ENCODE assay signal across 17 cellular contexts in genomic region chr22:17218341-17218740, GRCh38. TPM values are rescaled to one million over a fixed set of nuclear protein-coding genes. Genes with fewer than 3 reads are reported as not detected.
DNase-seq lines count a peak whose midpoint lies in the region; ATAC-seq and TF ChIP-seq lines count a peak whose summit lies in the region.
"Had no signal": no experiment of that assay in that cellular context is flagged by ENCODE, and none has a peak within 500 bp of the region (broad histone marks: within the 10 kb centered on the region; RNA-seq: fewer than 3 reads in every experiment).

No MANE protein-coding gene starts in this region.

- in situ Hi-C loops in KBM-7 (cut with MboI; ENCODE audit: low pct_unique_long_range_greater_than_20kb, low sequenced_read_pairs), result no loop called here

- H3K27ac Mint-ChIP-seq in activated CD4-positive, alpha-beta T cell treated with anti-CD3 and anti-CD28 coated beads for 36 hours, result peak overlapping the region; percentile 88
- H3K27ac Mint-ChIP-seq in effector memory CD8-positive, alpha-beta T cell, result peak overlapping the region; percentile 86 to 89
- H3K27ac Mint-ChIP-seq in stimulated activated naive CD8-positive, alpha-beta T cell treated with anti-CD3 and anti-CD28 coated beads, Interleukin-15, Interleukin-2, amounts not matched to agents 100 ng/mL and 50 ng/mL, for 24 hours, result peak overlapping the region; percentile 91

- H3K36me3 ChIP-seq in Peyer's patch (no peaks in the 10 kb centered on the region), gastroesophageal sphincter (no peaks in the 10 kb centered on the region)
- H3K36me3 ChIP-seq: ascending aorta, right lobe of liver, tibial artery had no signal

- peaks cover 71% of the 10 kb centered on the region for H3K4me1 Mint-ChIP-seq in activated CD4-positive, alpha-beta T cell treated with anti-CD3 and anti-CD28 coated beads for 36 hours
- peaks cover 46 to 48% of the 10 kb centered on the region in 2 donors for H3K4me1 Mint-ChIP-seq in effector memory CD8-positive, alpha-beta T cell (ENCODE audit: low read depth in 2 of 2)
- H3K4me1 Mint-ChIP-seq in stimulated activated naive CD8-positive, alpha-beta T cell treated with anti-CD3 and anti-CD28 coated beads, Interleukin-15, Interleukin-2, amounts not matched to agents 100 ng/mL and 50 ng/mL, for 24 hours (ENCODE audit: low read depth), result peaks cover 72% of the 10 kb centered on the region

- H3K4me3 ChIP-seq in Peyer's patch (peak overlapping the region; percentile 36 to 48 (median 39)), gastroesophageal sphincter (no peak overlapping the region)

- intact Hi-C loops in activated CD4-positive, alpha-beta T cell treated with anti-CD3 and anti-CD28 coated beads for 36 hours (cut with DNase I, micrococcal nuclease), result loop anchor here in 1 of 2 experiments (2.0 to 5.0 kb wide), 5 partner anchors 18 to 559 kb away; partner anchors contain the start of genes BCL2L13 and IL17RA

- no peak for TF ChIP-seq EP300 in gastroesophageal sphincter (IDR thresholded peaks at IDR 0.05)

- POLR2A ChIA-PET in activated CD4-positive, alpha-beta T cell treated with anti-CD3 and anti-CD28 coated beads for 36 hours (lab: Charles Lee), result no interaction called here

- DNase-seq in activated CD4-positive, alpha-beta T cell treated with anti-CD3 and anti-CD28 coated beads for 36 hours, result no peak
- DNase-seq in activated CD4-positive, alpha-beta T cell treated with anti-CD3 and anti-CD28 coated beads for 4 hours, result no peak
- peak in 1 of 3 donors; percentile 37 for DNase-seq in Peyer's patch
- no peak for DNase-seq in effector memory CD8-positive, alpha-beta T cell
- no peak for DNase-seq in NCI-H1417 (lab: John Stamatoyannopoulos, UW)
- DNase-seq in KBM-7, result no peak
- DNase-seq: activated CD4-positive, alpha-beta T cell treated with anti-CD3 and anti-CD28 coated beads, Interleukin-2, amount 50 U/mL, for 1 hour; foreskin fibroblast; H9; islet precursor cell; NCI-H187 treated with DMSO at 0.1 percent for 48 hours; tibial artery had no signal

- H3K9me3 ChIP-seq in Peyer's patch (no peaks in the 10 kb centered on the region), gastroesophageal sphincter (no peaks in the 10 kb centered on the region)
- H3K9me3 ChIP-seq: ascending aorta, right lobe of liver, tibial artery had no signal

- H3K27me3 ChIP-seq in Peyer's patch (no peaks in the 10 kb centered on the region), gastroesophageal sphincter (peaks cover 14% of the 10 kb centered on the region)
- H3K27me3 ChIP-seq: ascending aorta, right lobe of liver, tibial artery had no signal

- no peak for TF ChIP-seq POLR2A in Peyer's patch (IDR thresholded peaks at IDR 0.05)
- no peak for TF ChIP-seq POLR2A in gastroesophageal sphincter (IDR thresholded peaks at IDR 0.05)

- TF ChIP-seq CTCF in Peyer's patch (IDR thresholded peaks at IDR 0.05) (no peak), gastroesophageal sphincter (IDR thresholded peaks at IDR 0.05) (no peak)

- WGBS in gastroesophageal sphincter (ENCODE audit: low coverage in 1 of 2), 2 donors, result 55 to 62% methylated on average over 4 of the region's 4 CpGs

- H3K4me1 ChIP-seq in Peyer's patch (peaks cover 0 to 15% (median 6%) of the 10 kb centered on the region in 4 donors), gastroesophageal sphincter (no peaks in the 10 kb centered on the region)
- H3K4me1 ChIP-seq: ascending aorta, right lobe of liver, tibial artery had no signal

- H3K9me3 Mint-ChIP-seq in activated CD4-positive, alpha-beta T cell treated with anti-CD3 and anti-CD28 coated beads for 36 hours (ENCODE audit: low read depth), result no peaks in the 10 kb centered on the region
- no peaks in the 10 kb centered on the region for H3K9me3 Mint-ChIP-seq in effector memory CD8-positive, alpha-beta T cell
- H3K9me3 Mint-ChIP-seq in stimulated activated naive CD8-positive, alpha-beta T cell treated with anti-CD3 and anti-CD28 coated beads, Interleukin-15, Interleukin-2, amounts not matched to agents 100 ng/mL and 50 ng/mL, for 24 hours, result no peaks in the 10 kb centered on the region
- H3K9me3 Mint-ChIP-seq: H9 had no signal

- H3K36me3 Mint-ChIP-seq in activated CD4-positive, alpha-beta T cell treated with anti-CD3 and anti-CD28 coated beads for 36 hours (ENCODE audit: low read depth), result peaks cover 5% of the 10 kb centered on the region
- peaks cover 18% of the 10 kb centered on the region for H3K36me3 Mint-ChIP-seq in effector memory CD8-positive, alpha-beta T cell (ENCODE audit: insufficient read depth)
- H3K36me3 Mint-ChIP-seq in stimulated activated naive CD8-positive, alpha-beta T cell treated with anti-CD3 and anti-CD28 coated beads, Interleukin-15, Interleukin-2, amounts not matched to agents 100 ng/mL and 50 ng/mL, for 24 hours (ENCODE audit: low read depth), result peaks cover 3% of the 10 kb centered on the region

- CTCF ChIA-PET in activated CD4-positive, alpha-beta T cell treated with anti-CD3 and anti-CD28 coated beads for 36 hours (lab: Charles Lee), result interaction anchor here (0.8 to 1.6 kb wide), 4 partner anchors 22 to 283 kb away, joined by 3 to 8 read pairs (median 4); no protein-coding TSS in a partner anchor

- H3K4me3 Mint-ChIP-seq in activated CD4-positive, alpha-beta T cell treated with anti-CD3 and anti-CD28 coated beads for 36 hours, result peak overlapping the region; percentile 76
- H3K4me3 Mint-ChIP-seq in effector memory CD8-positive, alpha-beta T cell, result peak overlapping the region; percentile 88 to 89
- peak overlapping the region; percentile 82 for H3K4me3 Mint-ChIP-seq in stimulated activated naive CD8-positive, alpha-beta T cell treated with anti-CD3 and anti-CD28 coated beads, Interleukin-15, Interleukin-2, amounts not matched to agents 100 ng/mL and 50 ng/mL, for 24 hours
- H3K4me3 Mint-ChIP-seq: H9 had no signal

- H3K27ac ChIP-seq in Peyer's patch (peak overlapping the region; percentile 67 to 87 (median 74)), gastroesophageal sphincter (peak overlapping the region in 1 of 4 donors; percentile 49)
- H3K27ac ChIP-seq: ascending aorta, tibial artery had no signal

- H3K27me3 Mint-ChIP-seq in activated CD4-positive, alpha-beta T cell treated with anti-CD3 and anti-CD28 coated beads for 36 hours, result no peaks in the 10 kb centered on the region
- H3K27me3 Mint-ChIP-seq in effector memory CD8-positive, alpha-beta T cell, result no peaks in the 10 kb centered on the region
- no peaks in the 10 kb centered on the region for H3K27me3 Mint-ChIP-seq in stimulated activated naive CD8-positive, alpha-beta T cell treated with anti-CD3 and anti-CD28 coated beads, Interleukin-15, Interleukin-2, amounts not matched to agents 100 ng/mL and 50 ng/mL, for 24 hours

- ATAC-seq in activated CD4-positive, alpha-beta T cell treated with anti-CD3 and anti-CD28 coated beads for 36 hours, result no peak
- no peak for ATAC-seq in effector memory CD8-positive, alpha-beta T cell (replicated peaks)
- ATAC-seq in gastroesophageal sphincter, result no peak

RNA-seq across cellular contexts. Expression of gene ADA2, which starts 0.9 kb away (rescaled TPM):
- 1 to 10 TPM; 5.4 to 6.1 TPM for total RNA-seq in activated CD4-positive, alpha-beta T cell treated with anti-CD3 and anti-CD28 coated beads for 36 hours
- total RNA-seq in Peyer's patch, result 10 to 100 TPM in 2 of 4 donors, 1 to 10 TPM in 2; 7.4 to 52.8 (median 14.2) TPM
- total RNA-seq in gastroesophageal sphincter, result 10 to 100 TPM in 1 of 4 donors, 1 to 10 TPM in 3; 4.7 to 16.4 (median 5.4) TPM
- total RNA-seq: A172, ascending aorta had no signal

RNA-seq across cellular contexts. Expression of gene HDHD5, which starts 59.3 kb away (rescaled TPM):
- 10 to 100 TPM; 51.6 to 69.0 TPM for total RNA-seq in activated CD4-positive, alpha-beta T cell treated with anti-CD3 and anti-CD28 coated beads for 36 hours
- total RNA-seq in Peyer's patch (10 to 100 TPM; 15.7 to 42.0 (median 31.0) TPM), gastroesophageal sphincter (10 to 100 TPM; 20.4 to 37.1 (median 33.0) TPM)

Comparison
In these comparisons a context has a peak if more than half of its experiments do, and no peak if none do; other contexts are left out.
1. H3K4me3 ChIP-seq: peak in Peyer's patch (4 of 4); none in gastroesophageal sphincter (0 of 2).
2. Peak in every context shown above with its lines, with median percentiles within 50 percentile points of each other: H3K27ac Mint-ChIP-seq and H3K4me3 Mint-ChIP-seq.